Comparison of ENCODE assay signal across 2 cellular contexts in genomic region chr4:94595013-94595412, GRCh38.
TF ChIP-seq lines count a peak whose summit lies in the region.

No MANE protein-coding gene starts in this region.

TF ChIP-seq in HCT116, 20 proteins besides CTCF, POLR2A, EP300 and RAD21 (continued from another document):
- TF ChIP-seq MAX (IDR thresholded peaks at IDR 0.05) = no peak
- no peak for TF ChIP-seq ELF1 (IDR thresholded peaks at IDR 0.05; ENCODE audit: borderline replicate concordance, low read depth)
- no peak for TF ChIP-seq CEBPB (IDR thresholded peaks at IDR 0.05; ENCODE audit: low read depth)
- no peak for TF ChIP-seq ZNF274 (IDR thresholded peaks at IDR 0.05; ENCODE audit: low read depth, low read length)
- no peak for TF ChIP-seq JUND (IDR thresholded peaks at IDR 0.05)
- TF ChIP-seq TCF7L2 (IDR thresholded peaks at IDR 0.05; ENCODE audit: borderline replicate concordance, extremely low read depth, insufficient read depth, insufficient read length) = no peak
- no peak for TF ChIP-seq ATF3 (IDR thresholded peaks at IDR 0.05)

TF ChIP-seq in IMR-90, 13 proteins besides CTCF, POLR2A, EP300 and RAD21 (continued from another document):
- TF ChIP-seq MXI1 (IDR thresholded peaks at IDR 0.05; ENCODE audit: borderline replicate concordance, low read depth, low read length) (no peak), MAZ (IDR thresholded peaks at IDR 0.05; ENCODE audit: borderline replicate concordance, low read depth, low read length) (no peak), NFE2L2 (IDR thresholded peaks at IDR 0.05; ENCODE audit: low read depth, low read length) (no peak), RCOR1 (IDR thresholded peaks at IDR 0.05; ENCODE audit: insufficient replicate concordance, low read length) (no peak), ELK1 (IDR thresholded peaks at IDR 0.05; ENCODE audit: borderline replicate concordance, low read depth, low read length) (no peak), BHLHE40 (IDR thresholded peaks at IDR 0.05; ENCODE audit: low read depth, low read length) (no peak), MAFK (IDR thresholded peaks at IDR 0.05; ENCODE audit: low read depth, low read length) (no peak), CEBPB (IDR thresholded peaks at IDR 0.05; ENCODE audit: low read depth, low read length) (no peak), FOS (IDR thresholded peaks at IDR 0.05; ENCODE audit: low read depth, low read length) (no peak)
TF ChIP-seq in IMR-90: peak in this region for 0.
